In genomic region chr3:139548801-139549200, GRCh38 we compare ENCODE assay signal across 2 cellular contexts.
TF ChIP-seq lines count a peak whose summit lies in the region.

No MANE protein-coding gene starts in this region.

TF ChIP-seq in liver, 16 proteins besides CTCF, POLR2A, EP300 and RAD21 (continued from another document):
- TF ChIP-seq ZBTB33 (IDR thresholded peaks at IDR 0.05) (no peak), GABPA (IDR thresholded peaks at IDR 0.05 in 1 of 2, conservative IDR thresholded peaks at IDR 0.05 in 1 of 2) (no peak), HNF4A (conservative IDR thresholded peaks at IDR 0.05) (no peak), RXRA (IDR thresholded peaks at IDR 0.05) (peak; percentile 44 to 74), TAF1 (conservative IDR thresholded peaks at IDR 0.05) (no peak), NR2F2 (IDR thresholded peaks at IDR 0.05) (peak; percentile 98), REST (IDR thresholded peaks at IDR 0.05) (no peak), YY1 (IDR thresholded peaks at IDR 0.05) (no peak), MAX (IDR thresholded peaks at IDR 0.05) (no peak), FOXA1 (IDR thresholded peaks at IDR 0.05) (no peak), JUND (IDR thresholded peaks at IDR 0.05) (peak in 1 of 2 donors; percentile 13), ATF3 (IDR thresholded peaks at IDR 0.05) (no peak), HNF4G (IDR thresholded peaks at IDR 0.05) (no peak)

TF ChIP-seq in HepG2, 621 proteins besides CTCF, POLR2A, EP300 and RAD21 (continued from another document):
- TF ChIP-seq ZNF543 (CRISPR knock-in tag; IDR thresholded peaks at IDR 0.05) (no peak), NFYB (CRISPR knock-in tag; IDR thresholded peaks at IDR 0.05) (no peak)
